ENCODE assay signal across 17 cellular contexts in genomic region chr2:168613510-168613909, GRCh38.
DNase-seq lines count a peak whose midpoint lies in the region; ATAC-seq and TF ChIP-seq lines count a peak whose summit lies in the region.
"Had no signal": no experiment of that assay in that cellular context is flagged by ENCODE, and none has a peak within 500 bp of the region (broad histone marks: within the 10 kb centered on the region; RNA-seq: fewer than 3 reads in every experiment).

No MANE protein-coding gene starts in this region.

- TF ChIP-seq CTCF in glutamatergic neuron (IDR thresholded peaks at IDR 0.05; ENCODE audit: partially characterized antibody, unreplicated experiment), result no peak
- TF ChIP-seq CTCF in Caco-2 (IDR thresholded peaks at IDR 0.05; ENCODE audit: insufficient read depth in 1 of 2, low read depth in 1 of 2, low read length in 1 of 2, severe bottlenecking in 1 of 2, unreplicated experiment in 1 of 2), result no peak
- no peak for TF ChIP-seq CTCF in upper lobe of left lung (IDR thresholded peaks at IDR 0.05)

- H3K4me3 ChIP-seq in Caco-2 (ENCODE audit: low read depth, low read length) (no peak overlapping the region), upper lobe of left lung (no peak overlapping the region)

- H3K4me1 ChIP-seq in Caco-2, result no peaks in the 10 kb centered on the region
- H3K4me1 ChIP-seq in upper lobe of left lung, result no peaks in the 10 kb centered on the region

- H3K36me3 Mint-ChIP-seq in dendritic cell treated with granulocyte-macrophage colony-stimulating factor and Interleukin-4, amounts not matched to agents 40 ng/mL and 50 ng/mL, for 4 days (ENCODE audit: low read depth), result peaks cover 28% of the 10 kb centered on the region
- peaks cover 36% of the 10 kb centered on the region for H3K36me3 Mint-ChIP-seq in glutamatergic neuron (ENCODE audit: unreplicated experiment)
- no peaks in the 10 kb centered on the region for H3K36me3 Mint-ChIP-seq in Caco-2 (ENCODE audit: insufficient read depth, unreplicated experiment)

- TF ChIP-seq POLR2A in upper lobe of left lung (IDR thresholded peaks at IDR 0.05), result no peak

- no peak overlapping the region for H3K27ac ChIP-seq in upper lobe of left lung
- H3K27ac ChIP-seq: C4-2B had no signal

- H3K4me3 Mint-ChIP-seq in dendritic cell treated with granulocyte-macrophage colony-stimulating factor and Interleukin-4, amounts not matched to agents 40 ng/mL and 50 ng/mL, for 4 days, result no peak overlapping the region
- H3K4me3 Mint-ChIP-seq in glutamatergic neuron (ENCODE audit: unreplicated experiment) (no peak overlapping the region), Caco-2 (ENCODE audit: unreplicated experiment) (no peak overlapping the region)
- H3K4me3 Mint-ChIP-seq: HFFc6 had no signal

- H3K9me3 ChIP-seq in Caco-2, result no peaks in the 10 kb centered on the region
- no peaks in the 10 kb centered on the region for H3K9me3 ChIP-seq in upper lobe of left lung

- no peaks in the 10 kb centered on the region for H3K9me3 Mint-ChIP-seq in dendritic cell treated with granulocyte-macrophage colony-stimulating factor and Interleukin-4, amounts not matched to agents 40 ng/mL and 50 ng/mL, for 4 days
- H3K9me3 Mint-ChIP-seq in glutamatergic neuron (ENCODE audit: unreplicated experiment), result peaks cover 11% of the 10 kb centered on the region
- H3K9me3 Mint-ChIP-seq in Caco-2 (ENCODE audit: unreplicated experiment), result peaks cover 21% of the 10 kb centered on the region
- H3K9me3 Mint-ChIP-seq: HFFc6 had no signal

- POLR2A ChIA-PET in Caco-2 (lab: Charles Lee), result no interaction called here

- CTCF ChIA-PET in Caco-2 (lab: Charles Lee), result no interaction called here

- peak overlapping the region; percentile 14 for H3K27ac Mint-ChIP-seq in dendritic cell treated with granulocyte-macrophage colony-stimulating factor and Interleukin-4, amounts not matched to agents 40 ng/mL and 50 ng/mL, for 4 days
- peak overlapping the region; percentile 65 for H3K27ac Mint-ChIP-seq in glutamatergic neuron (ENCODE audit: unreplicated experiment)
- H3K27ac Mint-ChIP-seq in Caco-2 (ENCODE audit: unreplicated experiment), result no peak overlapping the region
- H3K27ac Mint-ChIP-seq: HFFc6 had no signal

- ATAC-seq in upper lobe of left lung (ENCODE audit: low FRiP score in 2 of 2), result no peak
- ATAC-seq: Panc1, SK-N-SH treated with all-trans-retinoic acid at 6 μM for 48 hours had no signal

- intact Hi-C loops in dendritic cell treated with granulocyte-macrophage colony-stimulating factor and Interleukin-4, amounts not matched to agents 40 ng/mL and 50 ng/mL, for 4 days (cut with micrococcal nuclease), result no loop called here
- intact Hi-C loops in Caco-2 (cut with micrococcal nuclease; ENCODE audit: unreplicated experiment), result no loop called here

- WGBS in upper lobe of left lung, 2 donors, result 73 to 85% methylated on average over 2 of the region's 2 CpGs

- peak; percentile 10 for DNase-seq in NCI-H345 (lab: John Stamatoyannopoulos, UW)
- no peak for DNase-seq in NCI-H345 treated with DMSO at 0.1 percent for 48 hours (lab: John Stamatoyannopoulos, UW; ENCODE audit: unreplicated experiment)
- DNase-seq in NCI-H2029 treated with DMSO at 0.1 percent for 48 hours (lab: John Stamatoyannopoulos, UW), result peak; percentile 46
- DNase-seq in glutamatergic neuron, result no peak
- no peak for DNase-seq in Caco-2
- no peak for DNase-seq in A172 (ENCODE audit: low spot score)
- no peak for DNase-seq in upper lobe of left lung
- DNase-seq: DMS 273 treated with DMSO at 0.1 percent for 48 hours, HFFc6, KBM-7, NCI-H1436, NCI-H510A treated with DMSO at 0.1 percent for 48 hours, SHP77 had no signal

- peaks cover 6% of the 10 kb centered on the region for H3K4me1 Mint-ChIP-seq in dendritic cell treated with granulocyte-macrophage colony-stimulating factor and Interleukin-4, amounts not matched to agents 40 ng/mL and 50 ng/mL, for 4 days (ENCODE audit: low read depth)
- H3K4me1 Mint-ChIP-seq in glutamatergic neuron (ENCODE audit: low read depth, unreplicated experiment), result peaks cover 16% of the 10 kb centered on the region
- peaks cover 10% of the 10 kb centered on the region for H3K4me1 Mint-ChIP-seq in Caco-2 (ENCODE audit: low read depth, unreplicated experiment)

- no TSS peak for BruUV-seq in Caco-2 (replicated peaks; lab: Mats Ljungman, UMichigan)

- no peaks in the 10 kb centered on the region for H3K27me3 ChIP-seq in Caco-2 (replicated peaks; ENCODE audit: control insufficient read depth, insufficient read depth, low read length)
- no peaks in the 10 kb centered on the region for H3K27me3 ChIP-seq in upper lobe of left lung

- no peaks in the 10 kb centered on the region for H3K27me3 Mint-ChIP-seq in dendritic cell treated with granulocyte-macrophage colony-stimulating factor and Interleukin-4, amounts not matched to agents 40 ng/mL and 50 ng/mL, for 4 days
- H3K27me3 Mint-ChIP-seq in glutamatergic neuron (ENCODE audit: unreplicated experiment) (peaks cover 13% of the 10 kb centered on the region), Caco-2 (ENCODE audit: insufficient read depth, unreplicated experiment) (no peaks in the 10 kb centered on the region)

- H3K36me3 ChIP-seq in Caco-2 (ENCODE audit: control insufficient read depth, insufficient read depth, low read length) (peaks cover 2% of the 10 kb centered on the region; the same call in 1 of the 2 replicates), upper lobe of left lung (no peaks in the 10 kb centered on the region)

- no peak for TF ChIP-seq EP300 in upper lobe of left lung (IDR thresholded peaks at IDR 0.05)

Comparison
In these comparisons a context has a peak if more than half of its experiments do, and no peak if none do; other contexts are left out.
1. DNase-seq: peak in NCI-H345 (single experiment) and NCI-H2029 treated with DMSO at 0.1 percent for 48 hours (single experiment); none in NCI-H345 treated with DMSO at 0.1 percent for 48 hours (single experiment), glutamatergic neuron (single experiment), Caco-2 (0 of 2), A172 (single experiment) and upper lobe of left lung (0 of 2).